1 cellular context compared by ENCODE assay signal in the genomic region with DNA sequence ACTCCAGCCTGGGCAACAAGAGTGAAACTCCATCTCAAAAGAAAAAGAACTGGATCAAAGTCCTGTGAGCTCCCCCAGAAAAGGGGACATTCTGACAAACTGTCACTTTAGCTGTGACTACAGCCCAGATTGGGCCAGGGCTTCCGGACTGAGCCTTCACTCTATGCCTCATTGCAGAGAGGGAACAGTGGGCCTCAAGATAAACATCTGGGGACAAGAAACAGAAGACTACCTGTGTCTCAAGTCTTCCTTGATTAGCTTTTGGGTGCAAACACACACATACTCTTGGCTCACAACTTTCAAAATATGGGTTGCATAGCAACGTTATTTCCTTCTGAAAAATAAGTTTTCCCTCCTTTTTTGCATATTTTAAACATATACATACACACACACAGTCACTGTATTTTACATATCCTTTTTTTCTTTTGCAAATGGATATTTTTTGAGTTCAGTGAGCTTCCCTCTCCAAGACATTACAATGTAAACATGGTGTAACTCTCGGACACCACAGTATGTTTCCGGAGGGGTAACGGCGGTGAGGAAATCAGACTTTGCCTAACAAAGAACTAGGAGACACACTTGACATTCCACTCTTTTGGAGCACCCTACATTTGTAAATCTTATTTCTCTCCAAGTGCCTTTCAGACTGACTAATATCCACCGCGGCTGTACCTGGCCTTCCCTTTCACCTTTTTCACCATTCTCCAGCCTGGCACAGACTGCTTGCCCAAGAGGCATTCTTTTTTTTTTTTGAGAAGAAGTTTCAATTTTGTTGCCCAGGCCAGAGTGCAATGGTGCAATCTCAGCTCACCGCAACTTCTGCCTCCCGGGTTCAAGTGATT.
TF ChIP-seq lines count a peak whose summit lies in the region.

No MANE protein-coding gene starts in this region.

TF ChIP-seq in WTC11, 78 proteins besides CTCF, POLR2A, EP300 and RAD21 (continued from another document):
- TF ChIP-seq ZBTB43 (CRISPR knock-in tag; IDR thresholded peaks at IDR 0.05) (0 out of 2 replicates have a peak, but pooled peaks have one; percentile 22), KAT7 (CRISPR knock-in tag; IDR thresholded peaks at IDR 0.05; ENCODE audit: borderline replicate concordance) (no peak)
- TF ChIP-seq, protein P1, sequence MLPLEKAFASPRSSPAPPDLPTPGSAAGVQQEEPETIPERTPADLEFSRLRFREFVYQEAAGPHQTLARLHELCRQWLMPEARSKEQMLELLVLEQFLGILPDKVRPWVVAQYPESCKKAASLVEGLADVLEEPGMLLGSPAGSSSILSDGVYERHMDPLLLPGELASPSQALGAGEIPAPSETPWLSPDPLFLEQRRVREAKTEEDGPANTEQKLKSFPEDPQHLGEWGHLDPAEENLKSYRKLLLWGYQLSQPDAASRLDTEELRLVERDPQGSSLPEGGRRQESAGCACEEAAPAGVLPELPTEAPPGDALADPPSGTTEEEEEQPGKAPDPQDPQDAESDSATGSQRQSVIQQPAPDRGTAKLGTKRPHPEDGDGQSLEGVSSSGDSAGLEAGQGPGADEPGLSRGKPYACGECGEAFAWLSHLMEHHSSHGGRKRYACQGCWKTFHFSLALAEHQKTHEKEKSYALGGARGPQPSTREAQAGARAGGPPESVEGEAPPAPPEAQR (CRISPR knock-in tag; IDR thresholded peaks at IDR 0.05), result no peak
